In the genomic region with DNA sequence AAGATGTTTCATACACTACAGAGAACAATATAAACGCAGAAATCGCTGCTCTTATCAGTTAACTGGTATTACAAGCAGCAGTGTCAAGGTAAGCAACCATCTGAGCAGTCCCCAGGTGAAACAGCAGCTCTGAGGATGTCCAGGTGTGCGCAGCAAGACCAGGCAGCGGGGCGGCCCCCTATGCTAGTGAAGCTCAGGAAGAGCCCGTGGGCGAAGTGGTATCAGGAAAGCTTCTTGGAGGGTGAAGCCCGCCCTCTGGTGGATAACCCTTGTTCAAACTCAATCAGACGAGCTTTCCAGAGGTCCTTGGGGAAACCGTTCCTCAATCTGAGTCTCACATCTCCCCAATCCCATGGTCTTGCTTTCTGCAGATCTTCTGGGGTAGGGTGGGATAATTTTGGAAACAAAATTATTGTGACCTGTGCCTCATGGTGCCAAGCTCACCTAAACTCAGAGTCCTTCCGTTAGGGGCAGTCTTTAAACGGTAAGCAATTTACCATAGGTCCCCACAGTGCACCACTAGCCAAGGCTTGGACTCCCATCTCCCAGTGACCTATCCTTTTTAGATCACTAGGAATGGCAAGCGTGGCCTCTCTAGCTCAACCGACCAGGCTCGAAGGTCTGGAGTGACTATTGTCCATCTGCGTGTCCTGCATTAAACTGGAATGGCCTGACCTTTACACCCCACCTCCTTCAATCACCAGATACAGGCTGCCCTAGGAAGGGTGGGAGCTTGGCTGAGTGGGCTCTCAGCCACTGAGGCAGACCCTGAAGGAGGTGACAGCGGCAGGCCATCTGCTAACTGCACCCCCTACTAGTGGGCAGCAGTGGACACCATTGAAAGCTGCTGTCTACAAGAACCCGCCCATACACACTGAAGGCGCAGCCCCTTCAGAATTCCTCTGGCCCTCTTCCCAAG, we compare ENCODE assay signal across 8 cellular contexts. TPM values are rescaled to one million over a fixed set of nuclear protein-coding genes. Genes with fewer than 3 reads are reported as not detected.
DNase-seq lines count a peak whose midpoint lies in the region; ATAC-seq and TF ChIP-seq lines count a peak whose summit lies in the region.

No MANE protein-coding gene starts in this region.

- H3K4me1 ChIP-seq in Loucy (ENCODE audit: insufficient read depth, low read length, poor library complexity, severe bottlenecking) (peaks cover 3% of the 10 kb centered on the region), neural progenitor cell (no peaks in the 10 kb centered on the region), stomach (peaks cover 0 to 7% (median 3%) of the 10 kb centered on the region in 4 donors)

- no peaks in the 10 kb centered on the region for H3K9me2 ChIP-seq in Loucy (replicated peaks; ENCODE audit: low read depth, low read length)

- peak overlapping the region; percentile 50 for H3K4me2 ChIP-seq in Loucy (ENCODE audit: low read depth, low read length, poor library complexity, severe bottlenecking)
- no peak overlapping the region for H3K4me2 ChIP-seq in neural progenitor cell

- 19 to 31% (median 27%) methylated on average over 14 to 19 of the region's 19 CpGs for WGBS in stomach, 5 donors

- H3K79me2 ChIP-seq in Loucy (ENCODE audit: insufficient read depth, low read length) (no peaks in the 10 kb centered on the region), neural progenitor cell (ENCODE audit: low read depth) (no peaks in the 10 kb centered on the region)

- no peaks in the 10 kb centered on the region for H3K36me3 Mint-ChIP-seq in neural progenitor cell

- DNase-seq in Daoy (ENCODE audit: low read depth) (peak; percentile 83), RPMI7951 (ENCODE audit: low read depth) (peak; percentile 78), fibroblast of pulmonary artery (ENCODE audit: low read depth) (peak; percentile 87), neural progenitor cell (ENCODE audit: low spot score) (peak; percentile 91), stomach (peak; percentile 86)
- peak; percentile 80 to 84 for DNase-seq in activated T-cell treated with anti-CD3 and anti-CD28 coated beads, Interleukin-2, amount 50 U/mL, for 48 hours

- no peak overlapping the region for H3K27ac ChIP-seq in neural progenitor cell
- H3K27ac ChIP-seq in stomach: no peak overlapping the region

- H3K4me3 ChIP-seq in Loucy (ENCODE audit: low read length, poor library complexity, severe bottlenecking) (no peak overlapping the region), fibroblast of pulmonary artery (replicated peaks; ENCODE audit: low read depth, low read length) (no peak overlapping the region), neural progenitor cell (no peak overlapping the region), stomach (no peak overlapping the region)

- H3K36me3 ChIP-seq in Loucy (ENCODE audit: insufficient read depth, low read length) (no peaks in the 10 kb centered on the region), neural progenitor cell (no peaks in the 10 kb centered on the region), stomach (no peaks in the 10 kb centered on the region)

- no peak for TF ChIP-seq EP300 in stomach (IDR thresholded peaks at IDR 0.05)

- H3K9me3 ChIP-seq in Loucy (ENCODE audit: insufficient read depth, low read depth, low read length) (no peaks in the 10 kb centered on the region), neural progenitor cell (ENCODE audit: low read depth) (no peaks in the 10 kb centered on the region), stomach (no peaks in the 10 kb centered on the region)

- TF ChIP-seq POLR2A in stomach (IDR thresholded peaks at IDR 0.05): no peak

- H3K9ac ChIP-seq in Loucy (ENCODE audit: low read depth, low read length, poor library complexity, severe bottlenecking): no peak overlapping the region
- H3K9ac ChIP-seq in neural progenitor cell: no peak overlapping the region

- H3K4me1 Mint-ChIP-seq in neural progenitor cell: peaks cover 8% of the 10 kb centered on the region

- H3K4me3 Mint-ChIP-seq in neural progenitor cell: no peak overlapping the region

- intact Hi-C loops in stomach (cut with DNase I; ENCODE audit: low total_unique reads): loop anchor here (5.0 to 10.0 kb wide), 2 partner anchors 43 to 110 kb away; no protein-coding TSS in a partner anchor

- TF ChIP-seq CTCF in Loucy (conservative IDR thresholded peaks at IDR 0.05; ENCODE audit: low read length) (peak; percentile 78), fibroblast of pulmonary artery (IDR thresholded peaks at IDR 0.05; ENCODE audit: low read length, missing control alignments) (peak; percentile 76), neural progenitor cell (IDR thresholded peaks at IDR 0.05) (peak; percentile 77), stomach (IDR thresholded peaks at IDR 0.05) (peak in 5 of 7 experiments; percentile 61 to 86 (median 76))

- H3K9me3 Mint-ChIP-seq in neural progenitor cell: no peaks in the 10 kb centered on the region

- H3K27me3 ChIP-seq in Loucy (ENCODE audit: insufficient read depth, low read length, poor library complexity, severe bottlenecking): no peaks in the 10 kb centered on the region
- H3K27me3 ChIP-seq in neural progenitor cell: peaks cover 64% of the 10 kb centered on the region
- H3K27me3 ChIP-seq in stomach: peaks cover 0 to 17% (median 2%) of the 10 kb centered on the region in 3 donors

- peaks cover 3% of the 10 kb centered on the region; the same call in 1 of the 2 replicates for H3F3A ChIP-seq in Loucy (ENCODE audit: low read depth)
- H3F3A ChIP-seq in neural progenitor cell (ENCODE audit: low read depth): no peaks in the 10 kb centered on the region

- peaks cover 2% of the 10 kb centered on the region for H3K27me3 Mint-ChIP-seq in neural progenitor cell (ENCODE audit: insufficient read depth, low read depth)

- ATAC-seq in GM21360 (IDR thresholded peaks at IDR 0.05; ENCODE audit: unreplicated experiment): no peak

- H3K27ac Mint-ChIP-seq in neural progenitor cell: no peak overlapping the region

- H4K20me1 ChIP-seq in Loucy (ENCODE audit: insufficient read depth, low read length, poor library complexity, severe bottlenecking) (no peaks in the 10 kb centered on the region), neural progenitor cell (ENCODE audit: low read depth) (no peaks in the 10 kb centered on the region)

- H2AFZ ChIP-seq in Loucy (ENCODE audit: low read length) (peak overlapping the region; percentile 71; the same call in 1 of the 2 replicates), neural progenitor cell (replicated peaks) (no peak overlapping the region)

RNA-seq across cellular contexts. Expression of gene FAM110D, which starts 13.6 kb away (rescaled TPM):
- 0.51 TPM in 1 of 2 replicates, not detected in the other for total RNA-seq in Daoy (2014; rRNA removed; shearing (Covaris generic))
- total RNA-seq in RPMI7951 (2014; rRNA removed; shearing (Covaris generic)): not detected in 2 replicates
- total RNA-seq in neural progenitor cell (ENCODE audit: low replicate concordance) (0.28 and 0.50 TPM in 2 replicates), stomach (10 to 100 TPM in 1 of 5 donors, 1 to 10 TPM in 1, not detected in 3; 1.3 to 15.6 TPM)
- polyA plus RNA-seq in stomach: 1 to 10 TPM in 2 of 3 donors, under 1 TPM in 1; 1.00 to 2.7 (median 1.4) TPM

RNA-seq across cellular contexts. Expression of gene C1orf232, which starts 23.5 kb away (rescaled TPM):
- not detected in 2 replicates for total RNA-seq in Daoy (2014; rRNA removed; shearing (Covaris generic))
- not detected in 2 replicates for total RNA-seq in RPMI7951 (2014; rRNA removed; shearing (Covaris generic))
- total RNA-seq in neural progenitor cell (ENCODE audit: low replicate concordance) (not detected in 2 replicates), stomach (not detected)
- polyA plus RNA-seq in stomach: not detected

RNA-seq across cellular contexts. Expression of gene ZNF593, which starts 24.4 kb away (rescaled TPM):
- 14.5 and 39.7 TPM in 2 replicates for total RNA-seq in Daoy (2014; rRNA removed; shearing (Covaris generic))
- 26.4 and 32.1 TPM in 2 replicates for total RNA-seq in RPMI7951 (2014; rRNA removed; shearing (Covaris generic))
- total RNA-seq in neural progenitor cell (ENCODE audit: low replicate concordance) (3.3 and 13.3 TPM in 2 replicates), stomach (10 to 100 TPM in 4 of 5 donors, not detected in 1; 10.6 to 74.1 (median 39.3) TPM)
- 100 to 1,000 TPM; 101 to 138 (median 133) TPM for polyA plus RNA-seq in stomach

RNA-seq across cellular contexts. Expression of gene ZNF593OS, which starts 26.3 kb away (rescaled TPM):
- not detected in 2 replicates for total RNA-seq in Daoy (2014; rRNA removed; shearing (Covaris generic))
- total RNA-seq in RPMI7951 (2014; rRNA removed; shearing (Covaris generic)): not detected in 2 replicates
- total RNA-seq in neural progenitor cell (ENCODE audit: low replicate concordance) (0.67 and 2.1 TPM in 2 replicates), stomach (not detected)
- under 1 TPM in 2 of 3 donors, not detected in 1; 0.30 to 0.76 TPM for polyA plus RNA-seq in stomach

RNA-seq across cellular contexts. Expression of gene CNKSR1, which starts 32.0 kb away (rescaled TPM):
- total RNA-seq in Daoy (2014; rRNA removed; shearing (Covaris generic)): 1.3 TPM in 2 replicates
- under 0.01 and 0.12 TPM in 2 replicates for total RNA-seq in RPMI7951 (2014; rRNA removed; shearing (Covaris generic))
- total RNA-seq in neural progenitor cell (ENCODE audit: low replicate concordance) (7.8 and 13.0 TPM in 2 replicates), stomach (10 to 100 TPM; 13.6 to 70.3 (median 27.7) TPM)
- 10 to 100 TPM; 10.4 to 23.0 (median 13.3) TPM for polyA plus RNA-seq in stomach
